Comparison of ENCODE assay signal across 7 cellular contexts in genomic region chr5:151685749-151686672, GRCh38.
DNase-seq lines count a peak whose midpoint lies in the region; ATAC-seq lines count a peak whose summit lies in the region.

No MANE protein-coding gene starts in this region.

- peaks cover 40% of the 10 kb centered on the region for H3K4me1 ChIP-seq in adipocyte (ENCODE audit: control insufficient read depth, insufficient read depth, low read length)
- peaks cover 33% of the 10 kb centered on the region for H3K4me1 ChIP-seq in stomach smooth muscle (ENCODE audit: control insufficient read depth, insufficient read depth, low read length)

- DNase-seq in HCEC 1CT: peak; percentile 27
- peak; percentile 51 for DNase-seq in adipocyte (ENCODE audit: low read depth)
- peak; percentile 29 for DNase-seq in iris pigment epithelial cell (ENCODE audit: low read depth)
- DNase-seq in NK-92 treated with Interleukin-12 subunit alpha and Interleukin-12 subunit beta, amount 100 ng/mL, for 24 hours (lab: John Stamatoyannopoulos, UW): no peak
- no peak for DNase-seq in OCI-M2 (lab: John Stamatoyannopoulos, UW; ENCODE audit: unreplicated experiment)

- H3K4me3 ChIP-seq in adipocyte (ENCODE audit: low read length) (peak overlapping the region; percentile 90), stomach smooth muscle (ENCODE audit: low read length in 2 of 2) (peak overlapping the region; percentile 79 to 81)

- H3K9me3 ChIP-seq in adipocyte (ENCODE audit: control insufficient read depth, low read length) (no peaks in the 10 kb centered on the region), stomach smooth muscle (ENCODE audit: control insufficient read depth in 2 of 2, low read length in 2 of 2) (no peaks in the 10 kb centered on the region)

- H3K9ac ChIP-seq in adipocyte (ENCODE audit: low read length): peak overlapping the region; percentile 99
- peak overlapping the region; percentile 71 to 80 for H3K9ac ChIP-seq in stomach smooth muscle (ENCODE audit: low read length in 2 of 2)

- H3K27ac ChIP-seq in stomach smooth muscle (ENCODE audit: low read length): peak overlapping the region; percentile 78

- no peaks in the 10 kb centered on the region for H3K27me3 ChIP-seq in adipocyte (replicated peaks; ENCODE audit: control insufficient read depth, insufficient read depth, low read length)
- H3K27me3 ChIP-seq in stomach smooth muscle (ENCODE audit: control insufficient read depth in 1 of 2, insufficient read depth in 2 of 2, low read length in 2 of 2): peaks cover 0 to 4% of the 10 kb centered on the region in 2 donors

- H3K36me3 ChIP-seq in adipocyte (ENCODE audit: control insufficient read depth, insufficient read depth, low read length, severe bottlenecking) (peaks cover 23% of the 10 kb centered on the region), stomach smooth muscle (ENCODE audit: control insufficient read depth in 2 of 2, insufficient read depth in 2 of 2, low read length in 2 of 2) (no peaks in the 10 kb centered on the region)

- ATAC-seq in GM21360 (IDR thresholded peaks at IDR 0.05; ENCODE audit: unreplicated experiment): no peak

Comparison
In these comparisons a context has a peak if more than half of its experiments do, and no peak if none do; other contexts are left out.
1. DNase-seq: peak in HCEC 1CT (single experiment), adipocyte (single experiment) and iris pigment epithelial cell (single experiment); none in NK-92 treated with Interleukin-12 subunit alpha and Interleukin-12 subunit beta, amount 100 ng/mL, for 24 hours (single experiment) and OCI-M2 (single experiment).